10 cellular contexts compared by ENCODE assay signal in genomic region chr2:96553957-96554292, GRCh38. TPM values are rescaled to one million over a fixed set of nuclear protein-coding genes. Genes with fewer than 3 reads are reported as not detected.
A peak's percentile ranks its signal among the peaks of the same experiment; 100 is the strongest.
DNase-seq lines count a peak whose midpoint lies in the region; ATAC-seq, FAIRE-seq and TF ChIP-seq lines count a peak whose summit lies in the region.
"Not testable (repeated sequence)": the region's sequence is repeated elsewhere in the genome, so short reads cannot be mapped to it uniquely, and the experiment has no call there.
"Had no signal": no experiment of that assay in that cellular context is flagged by ENCODE, and none has a peak within 500 bp of the region (broad histone marks: within the 10 kb centered on the region; RNA-seq: fewer than 3 reads in every experiment).

No MANE protein-coding gene starts in this region.

- TF ChIP-seq RAD21 in HepG2 (CRISPR knock-in tag; IDR thresholded peaks at IDR 0.05): not testable (repeated sequence)

- H3K4me1 ChIP-seq in CD8-positive, alpha-beta memory T cell (ENCODE audit: insufficient read depth, low read length): peaks cover 12% of the 10 kb centered on the region
- not testable (repeated sequence) for H3K4me1 ChIP-seq in OCI-LY1 (ENCODE audit: insufficient read depth, low read length, severe bottlenecking); breast epithelium
- H3K4me1 ChIP-seq in HepG2 (ENCODE audit: insufficient read depth, low read length) (peaks cover 70% of the 10 kb centered on the region), psoas muscle (peaks cover 18% of the 10 kb centered on the region)

- not testable (repeated sequence) for DNase-seq in CD8-positive, alpha-beta memory T cell; activated CD4-positive, alpha-beta T cell treated with anti-CD3 and anti-CD28 coated beads, Interleukin-2, amount 10 ng/mL, durations not matched to agents 24 days and 14 days; breast epithelium (ENCODE audit: low spot score in 2 of 2); HepG2 (ENCODE audit: low spot score); psoas muscle

- not testable (repeated sequence) for TF ChIP-seq POLR2A in breast epithelium (IDR thresholded peaks at IDR 0.05); HepG2 (IDR thresholded peaks at IDR 0.05; ENCODE audit: insufficient read depth in 1 of 2, low read depth in 2 of 2, low read length in 2 of 2)

- FAIRE-seq in HepG2 (lab: Jason Lieb, UNC): not testable (repeated sequence)

- H3K36me3 Mint-ChIP-seq in CD8-positive, alpha-beta memory T cell: peaks cover 0 to 35% (median 2%) of the 10 kb centered on the region in 3 donors
- peaks cover 15% of the 10 kb centered on the region for H3K36me3 Mint-ChIP-seq in activated CD4-positive, alpha-beta T cell treated with anti-CD3 and anti-CD28 coated beads, Interleukin-2, amount 10 ng/mL, durations not matched to agents 24 days and 14 days (ENCODE audit: low read depth)
- H3K36me3 Mint-ChIP-seq in activated T-helper 17 cell treated with anti-CD3 and anti-CD28 coated beads, Interleukin-2, amount 50 U/mL, for 72 hours (ENCODE audit: low read depth): peaks cover 50% of the 10 kb centered on the region

- not testable (repeated sequence) for H3K4me3 ChIP-seq in CD8-positive, alpha-beta memory T cell (ENCODE audit: low read length); OCI-LY1 (ENCODE audit: low read depth, low read length, poor library complexity, severe bottlenecking)
- H3K4me3 ChIP-seq in breast epithelium (peak overlapping the region in 2 of 3 donors; percentile 33 to 36), HepG2 (replicated peaks in 1 of 3; ENCODE audit: insufficient read depth in 1 of 3, low read depth in 2 of 3, low read length in 3 of 3) (peak overlapping the region in 2 of 3 experiments; percentile 29 to 67; a peak in 3 of 6 replicates), psoas muscle (peak overlapping the region; percentile 55)

- peaks cover 15 to 37% (median 19%) of the 10 kb centered on the region in 3 donors for H3K4me1 Mint-ChIP-seq in CD8-positive, alpha-beta memory T cell
- peaks cover 25% of the 10 kb centered on the region for H3K4me1 Mint-ChIP-seq in activated CD4-positive, alpha-beta T cell treated with anti-CD3 and anti-CD28 coated beads, Interleukin-2, amount 10 ng/mL, durations not matched to agents 24 days and 14 days
- H3K4me1 Mint-ChIP-seq in activated T-helper 17 cell treated with anti-CD3 and anti-CD28 coated beads, Interleukin-2, amount 50 U/mL, for 72 hours: not testable (repeated sequence)

- CTCF ChIA-PET in CD8-positive, alpha-beta memory T cell (lab: Charles Lee): interaction anchor here (0.6 to 8.3 kb wide), 38 partner anchors 9 to 561 kb away, joined by 3 to 117 read pairs (median 4); partner anchors contain the start of genes ANKRD39 and ARID5A
- CTCF ChIA-PET in HepG2 (lab: Yijun Ruan, JAX; ENCODE audit: low intra/inter-chr PET ratio, low total read pairs): not testable (repeated sequence)

- peak overlapping the region in 4 of 7 donors; percentile 28 to 41 (median 36) for H3K4me3 Mint-ChIP-seq in CD8-positive, alpha-beta memory T cell
- not testable (repeated sequence) for H3K4me3 Mint-ChIP-seq in activated CD4-positive, alpha-beta T cell treated with anti-CD3 and anti-CD28 coated beads, Interleukin-2, amount 10 ng/mL, durations not matched to agents 24 days and 14 days
- H3K4me3 Mint-ChIP-seq in activated T-helper 17 cell treated with anti-CD3 and anti-CD28 coated beads, Interleukin-2, amount 50 U/mL, for 72 hours: peak overlapping the region; percentile 48

- H4K20me1 ChIP-seq in OCI-LY1 (ENCODE audit: insufficient read depth, low read length); HepG2 (ENCODE audit: insufficient read depth, low read length): not testable (repeated sequence)

- not testable (repeated sequence) for ATAC-seq in activated T-helper 17 cell treated with anti-CD3 and anti-CD28 coated beads, Interleukin-2, amount 50 U/mL, for 72 hours (replicated peaks); HepG2; psoas muscle

- not testable (repeated sequence) for TF ChIP-seq EP300 in HepG2 (IDR thresholded peaks at IDR 0.05; ENCODE audit: low read depth in 2 of 2, low read length in 2 of 2); HepG2 (CRISPR knock-in tag; IDR thresholded peaks at IDR 0.05; ENCODE audit: borderline replicate concordance)

- not testable (repeated sequence) for H2AFZ ChIP-seq in OCI-LY1 (ENCODE audit: low read length); HepG2 (ENCODE audit: low read length)

- not testable (repeated sequence) for H3F3A ChIP-seq in OCI-LY1 (ENCODE audit: insufficient read depth, low read length)

- not testable (repeated sequence) for H3K27me3 Mint-ChIP-seq in CD8-positive, alpha-beta memory T cell; activated CD4-positive, alpha-beta T cell treated with anti-CD3 and anti-CD28 coated beads, Interleukin-2, amount 10 ng/mL, durations not matched to agents 24 days and 14 days; activated T-helper 17 cell treated with anti-CD3 and anti-CD28 coated beads, Interleukin-2, amount 50 U/mL, for 72 hours

- H3K27me3 ChIP-seq in CD8-positive, alpha-beta memory T cell (ENCODE audit: insufficient read depth, low read length, poor library complexity, severe bottlenecking); OCI-LY1 (ENCODE audit: insufficient read depth, low read length); breast epithelium; HepG2 (ENCODE audit: control insufficient read depth in 1 of 2, insufficient read depth in 2 of 2, low read length in 2 of 2); psoas muscle (ENCODE audit: insufficient read depth in 3 of 3, low read length in 2 of 3): not testable (repeated sequence)

- intact Hi-C loops in activated CD4-positive, alpha-beta T cell treated with anti-CD3 and anti-CD28 coated beads, Interleukin-2, amount 10 ng/mL, durations not matched to agents 24 days and 14 days (cut with micrococcal nuclease): loop anchor here (1.0 to 2.0 kb wide), 4 partner anchors 16 to 147 kb away; no protein-coding TSS in a partner anchor
- intact Hi-C loops in breast epithelium (cut with DNase I; ENCODE audit: low total_unique reads): loop anchor here (5.0 kb wide), 2 partner anchors 142 to 1278 kb away; no protein-coding TSS in a partner anchor
- intact Hi-C loops in HepG2 (cut with micrococcal nuclease; ENCODE audit: unreplicated experiment): loop anchor here (1.0 to 5.0 kb wide), 3 partner anchors 48 to 406 kb away; no protein-coding TSS in a partner anchor
- intact Hi-C loops in psoas muscle (cut with DNase I): loop anchor here in 1 of 2 donors (1.0 kb wide), 1 partner anchor 141 kb away; no protein-coding TSS in a partner anchor

- BruUV-seq in HepG2 (replicated peaks; lab: Mats Ljungman, UMichigan): not testable (repeated sequence)

- not testable (repeated sequence) for H3K9me3 ChIP-seq in CD8-positive, alpha-beta memory T cell (ENCODE audit: low read length); OCI-LY1 (ENCODE audit: low read length); breast epithelium; HepG2 (ENCODE audit: low read length); psoas muscle

- H3K9ac ChIP-seq in OCI-LY1 (ENCODE audit: low read length): not testable (repeated sequence)
- H3K9ac ChIP-seq in HepG2 (ENCODE audit: insufficient read depth, low read depth, low read length): peak overlapping the region; percentile 22; the same call in 1 of the 2 replicates

- not testable (repeated sequence) for H3K9me3 Mint-ChIP-seq in CD8-positive, alpha-beta memory T cell; activated CD4-positive, alpha-beta T cell treated with anti-CD3 and anti-CD28 coated beads, Interleukin-2, amount 10 ng/mL, durations not matched to agents 24 days and 14 days; activated T-helper 17 cell treated with anti-CD3 and anti-CD28 coated beads, Interleukin-2, amount 50 U/mL, for 72 hours

- POLR2A ChIA-PET in CD8-positive, alpha-beta memory T cell (lab: Charles Lee): interaction anchor here (1.0 to 3.0 kb wide), 3 partner anchors 15 to 147 kb away, joined by 4 to 51 read pairs (median 12); partner anchors contain the start of gene ARID5A
- POLR2A ChIA-PET in HepG2 (lab: Yijun Ruan, JAX): interaction anchor here (1.0 to 1.6 kb wide), 3 partner anchors 83 to 346 kb away, joined by 3 to 4 read pairs (median 3); partner anchors contain the start of genes CNNM3 and STARD7

- peak overlapping the region in 7 of 8 donors; percentile 32 to 94 (median 61) for H3K27ac Mint-ChIP-seq in CD8-positive, alpha-beta memory T cell
- peak overlapping the region; percentile 37 for H3K27ac Mint-ChIP-seq in activated CD4-positive, alpha-beta T cell treated with anti-CD3 and anti-CD28 coated beads, Interleukin-2, amount 10 ng/mL, durations not matched to agents 24 days and 14 days
- peak overlapping the region; percentile 89 for H3K27ac Mint-ChIP-seq in activated T-helper 17 cell treated with anti-CD3 and anti-CD28 coated beads, Interleukin-2, amount 50 U/mL, for 72 hours

- not testable (repeated sequence) for H3K36me3 ChIP-seq in CD8-positive, alpha-beta memory T cell (ENCODE audit: insufficient read depth, low read length); OCI-LY1 (ENCODE audit: insufficient read depth, low read length); HepG2 (replicated peaks in 1 of 2; ENCODE audit: control insufficient read depth in 1 of 2, insufficient read depth in 2 of 2, low read length in 2 of 2)
- peaks cover 13% of the 10 kb centered on the region for H3K36me3 ChIP-seq in breast epithelium
- peaks cover 0 to 45% of the 10 kb centered on the region in 2 donors for H3K36me3 ChIP-seq in psoas muscle (ENCODE audit: insufficient read depth in 1 of 2, low read depth in 1 of 2)

- H3K9me2 ChIP-seq in OCI-LY1 (ENCODE audit: low read depth, low read length): not testable (repeated sequence)

- not testable (repeated sequence) for H3K79me2 ChIP-seq in OCI-LY1 (ENCODE audit: insufficient read depth, low read length); HepG2 (ENCODE audit: insufficient read depth, low read length)

- peak overlapping the region; percentile 41; the same call in 1 of the 2 replicates for H3K4me2 ChIP-seq in OCI-LY1 (ENCODE audit: low read length)
- peak overlapping the region; percentile 95 for H3K4me2 ChIP-seq in HepG2 (ENCODE audit: low read depth, low read length)

- in situ Hi-C loops in HepG2 (cut with HindIII; ENCODE audit: extremely low pct_ligation_motif_present, low pct_unique_long_range_greater_than_20kb): not testable (repeated sequence)

- not testable (repeated sequence) for TF ChIP-seq CTCF in OCI-LY1 (IDR thresholded peaks at IDR 0.05; ENCODE audit: low read length); breast epithelium (IDR thresholded peaks at IDR 0.05); HepG2 (CRISPR knock-in tag; IDR thresholded peaks at IDR 0.05); psoas muscle (IDR thresholded peaks at IDR 0.05)

- WGBS in HepG2 (ENCODE audit: low lambda C conversion rate): 30% methylated on average over 9 of the region's 9 CpGs
- 48 to 57% (median 49%) methylated on average over 9 of the region's 9 CpGs for WGBS in psoas muscle, 3 donors

- not testable (repeated sequence) for H3K27ac ChIP-seq in CD8-positive, alpha-beta memory T cell (ENCODE audit: low read depth, low read length); OCI-LY1 (ENCODE audit: low read depth, low read length, poor library complexity, severe bottlenecking); HepG2 (ENCODE audit: extremely low read length, insufficient read depth, low read length)
- H3K27ac ChIP-seq in breast epithelium (peak overlapping the region; percentile 75 to 77), psoas muscle (peak overlapping the region; percentile 91)

RNA-seq across cellular contexts. Expression of gene ARID5A, which starts 17.4 kb away (rescaled TPM):
- 100 to 1,000 TPM; 146 to 147 TPM for total RNA-seq in CD8-positive, alpha-beta memory T cell
- polyA plus RNA-seq in CD8-positive, alpha-beta memory T cell: 84.0 TPM
- total RNA-seq in activated CD4-positive, alpha-beta T cell treated with anti-CD3 and anti-CD28 coated beads, Interleukin-2, amount 10 ng/mL, durations not matched to agents 24 days and 14 days: 214 and 229 TPM in 2 replicates
- 100 to 1,000 TPM; 181 to 252 TPM for total RNA-seq in activated T-helper 17 cell treated with anti-CD3 and anti-CD28 coated beads, Interleukin-2, amount 50 U/mL, for 72 hours
- total RNA-seq in breast epithelium (100 to 1,000 TPM in 1 of 3 donors, 10 to 100 TPM in 2; 18.9 to 132 (median 56.4) TPM), HepG2 (2016; rRNA removed; fragmentation: Illumina TruSeq; extraction: Trizol) (8.0 and 9.5 TPM in 2 replicates), psoas muscle (10 to 100 TPM; 25.7 to 73.6 (median 37.8) TPM)
- 2.9 and 3.5 TPM in 2 replicates for total RNA-seq in HepG2 (2016; cell fraction: cytosol; rRNA removed; fragmentation: Illumina TruSeq; extraction: Trizol; ENCODE audit: low read depth)
- 8.1 and 9.8 TPM in 2 replicates for total RNA-seq in HepG2 (2016; cell fraction: insoluble cytoplasmic fraction; rRNA removed; fragmentation: Illumina TruSeq; extraction: Trizol)
- total RNA-seq in HepG2 (2016; cell fraction: membrane; rRNA removed; fragmentation: Illumina TruSeq; extraction: Trizol): 6.9 and 8.7 TPM in 2 replicates
- total RNA-seq in HepG2 (2016; cell fraction: nucleus; rRNA removed; fragmentation: Illumina TruSeq; extraction: Trizol): 7.0 and 7.5 TPM in 2 replicates
- polyA plus RNA-seq in HepG2 (2011; rRNA removed) (6.0 and 7.4 TPM in 2 replicates), psoas muscle (10 to 100 TPM; 12.9 to 29.9 (median 18.2) TPM)
- 3.4 and 7.0 TPM in 2 replicates for polyA plus RNA-seq in HepG2 (2011; cell fraction: cytosol; rRNA removed)
- polyA plus RNA-seq in HepG2 (2011; cell fraction: nucleus; rRNA removed): 11.9 and 13.3 TPM in 2 replicates
- polyA plus RNA-seq in HepG2 (2012): 4.7 and 5.3 TPM in 2 replicates
- polyA plus RNA-seq in HepG2 (2016; cell fraction: cytosol; fragmentation: Illumina TruSeq; extraction: Trizol; ENCODE audit: low read depth): 3.1 and 4.1 TPM in 2 replicates
- 9.9 and 12.2 TPM in 2 replicates for polyA plus RNA-seq in HepG2 (2016; cell fraction: insoluble cytoplasmic fraction; fragmentation: Illumina TruSeq; extraction: Trizol; ENCODE audit: low read depth)
- 6.1 and 8.5 TPM in 2 replicates for polyA plus RNA-seq in HepG2 (2016; cell fraction: membrane; fragmentation: Illumina TruSeq; extraction: Trizol; ENCODE audit: low read depth)
- polyA plus RNA-seq in HepG2 (2016; cell fraction: nucleus; fragmentation: Illumina TruSeq; extraction: Trizol; ENCODE audit: insufficient read depth, low read depth): 12.7 and 13.7 TPM in 2 replicates
- 1.4 and 6.4 TPM in 2 replicates for polyA minus RNA-seq in HepG2 (2011; rRNA and poly(A)+ RNA removed; ENCODE audit: low replicate concordance)
- 3.0 and 4.0 TPM in 2 replicates for polyA minus RNA-seq in HepG2 (2011; cell fraction: cytosol; rRNA and poly(A)+ RNA removed)
- polyA minus RNA-seq in HepG2 (2011; cell fraction: nucleus; rRNA and poly(A)+ RNA removed): 3.2 and 4.2 TPM in 2 replicates

RNA-seq across cellular contexts. Expression of gene NEURL3, which starts 48.8 kb away (rescaled TPM):
- under 1 TPM in 1 of 2 experiments, not detected in 1; 0.22 TPM for total RNA-seq in CD8-positive, alpha-beta memory T cell
- not detected for polyA plus RNA-seq in CD8-positive, alpha-beta memory T cell
- 1.0 and 1.2 TPM in 2 replicates for total RNA-seq in activated CD4-positive, alpha-beta T cell treated with anti-CD3 and anti-CD28 coated beads, Interleukin-2, amount 10 ng/mL, durations not matched to agents 24 days and 14 days
- total RNA-seq in activated T-helper 17 cell treated with anti-CD3 and anti-CD28 coated beads, Interleukin-2, amount 50 U/mL, for 72 hours: 1 to 10 TPM in 1 of 2 donors, under 1 TPM in 1; 0.91 to 3.4 TPM
- 1 to 10 TPM in 2 of 3 donors, not detected in 1; 4.3 to 6.1 TPM for total RNA-seq in breast epithelium
- total RNA-seq in HepG2 (2016; rRNA removed; fragmentation: Illumina TruSeq; extraction: Trizol): 0.74 and 1.2 TPM in 2 replicates
- total RNA-seq in HepG2 (2016; cell fraction: cytosol; rRNA removed; fragmentation: Illumina TruSeq; extraction: Trizol; ENCODE audit: low read depth): 0.20 and 0.53 TPM in 2 replicates
- total RNA-seq in HepG2 (2016; cell fraction: insoluble cytoplasmic fraction; rRNA removed; fragmentation: Illumina TruSeq; extraction: Trizol): 0.73 and 1.4 TPM in 2 replicates
- total RNA-seq in HepG2 (2016; cell fraction: membrane; rRNA removed; fragmentation: Illumina TruSeq; extraction: Trizol): 0.34 and 0.48 TPM in 2 replicates
- total RNA-seq in HepG2 (2016; cell fraction: nucleus; rRNA removed; fragmentation: Illumina TruSeq; extraction: Trizol): 0.62 and 0.63 TPM in 2 replicates
- 0.16 and 0.48 TPM in 2 replicates for polyA plus RNA-seq in HepG2 (2011; rRNA removed)
- polyA plus RNA-seq in HepG2 (2011; cell fraction: cytosol; rRNA removed): 0.41 and 0.48 TPM in 2 replicates
- polyA plus RNA-seq in HepG2 (2011; cell fraction: nucleus; rRNA removed): 0.37 and 0.74 TPM in 2 replicates
- 0.28 TPM in 1 of 2 replicates, not detected in the other for polyA plus RNA-seq in HepG2 (2012)
- 0.16 and 0.27 TPM in 2 replicates for polyA plus RNA-seq in HepG2 (2016; cell fraction: cytosol; fragmentation: Illumina TruSeq; extraction: Trizol; ENCODE audit: low read depth)
- polyA plus RNA-seq in HepG2 (2016; cell fraction: insoluble cytoplasmic fraction; fragmentation: Illumina TruSeq; extraction: Trizol; ENCODE audit: low read depth): 0.81 and 0.88 TPM in 2 replicates
- polyA plus RNA-seq in HepG2 (2016; cell fraction: membrane; fragmentation: Illumina TruSeq; extraction: Trizol; ENCODE audit: low read depth): 0.49 and 0.50 TPM in 2 replicates
- 1.3 and 1.5 TPM in 2 replicates for polyA plus RNA-seq in HepG2 (2016; cell fraction: nucleus; fragmentation: Illumina TruSeq; extraction: Trizol; ENCODE audit: insufficient read depth, low read depth)
- polyA minus RNA-seq in HepG2 (2011; rRNA and poly(A)+ RNA removed; ENCODE audit: low replicate concordance): not detected in 2 replicates
- polyA minus RNA-seq in HepG2 (2011; cell fraction: cytosol; rRNA and poly(A)+ RNA removed): not detected in 2 replicates
- not detected in 2 replicates for polyA minus RNA-seq in HepG2 (2011; cell fraction: nucleus; rRNA and poly(A)+ RNA removed)
- under 1 TPM in 1 of 4 donors, not detected in 3; 0.59 TPM for total RNA-seq in psoas muscle
- under 1 TPM in 2 of 3 donors, not detected in 1; 0.09 TPM for polyA plus RNA-seq in psoas muscle
- total RNA-seq: endothelial cell of umbilical vein, SK-MEL-5 had no signal
- polyA plus RNA-seq: AG04450, endothelial cell of umbilical vein had no signal

Comparison
In these comparisons a context has a peak if more than half of its experiments do, and no peak if none do; other contexts are left out.
1. H3K27ac Mint-ChIP-seq: peak in every context shown above with its lines; median percentile 89 in activated T-helper 17 cell treated with anti-CD3 and anti-CD28 coated beads, Interleukin-2, amount 50 U/mL, for 72 hours; 61 in CD8-positive, alpha-beta memory T cell; 37 in activated CD4-positive, alpha-beta T cell treated with anti-CD3 and anti-CD28 coated beads, Interleukin-2, amount 10 ng/mL, durations not matched to agents 24 days and 14 days.